Comparison of ENCODE assay signal across 8 cellular contexts in genomic region chr10:90787906-90788491, GRCh38.
DNase-seq lines count a peak whose midpoint lies in the region; ATAC-seq and TF ChIP-seq lines count a peak whose summit lies in the region.

No MANE protein-coding gene starts in this region.

- ATAC-seq in activated CD8-positive, alpha-beta T cell treated with anti-CD3 and anti-CD28 coated beads, Interleukin-2, amount 10 ng/mL, durations not matched to agents 7 days and 5 days, result no peak
- ATAC-seq in GM19397 (IDR thresholded peaks at IDR 0.05; ENCODE audit: unreplicated experiment), result no peak
- no peak for ATAC-seq in GM18873 (IDR thresholded peaks at IDR 0.05; ENCODE audit: low FRiP score, unreplicated experiment)

- no peaks in the 10 kb centered on the region for H3K79me2 ChIP-seq in hepatocyte

- H3K9me3 Mint-ChIP-seq in activated CD8-positive, alpha-beta T cell treated with anti-CD3 and anti-CD28 coated beads, Interleukin-2, amount 10 ng/mL, durations not matched to agents 7 days and 5 days (ENCODE audit: insufficient read depth), result no peaks in the 10 kb centered on the region

- no peaks in the 10 kb centered on the region for H4K20me1 ChIP-seq in hepatocyte (ENCODE audit: insufficient read depth, poor library complexity, severe bottlenecking)

- H3K4me1 Mint-ChIP-seq in activated CD8-positive, alpha-beta T cell treated with anti-CD3 and anti-CD28 coated beads, Interleukin-2, amount 10 ng/mL, durations not matched to agents 7 days and 5 days (ENCODE audit: low read depth), result peaks cover 8% of the 10 kb centered on the region

- peak; percentile 3 for DNase-seq in stimulated activated CD4-positive, alpha-beta T cell treated with anti-CD3 and anti-CD28 coated beads, Interleukin-12 subunit alpha, Interleukin-12 subunit beta, amount 100 ng/mL, for 4 hours
- no peak for DNase-seq in stimulated activated CD4-positive, alpha-beta T cell treated with anti-CD3 and anti-CD28 coated beads, Interleukin-1b, Interleukin-23, amount 100 ng/mL, for 48 hours
- DNase-seq in NCI-H1105 treated with DMSO at 0.1 percent for 48 hours (lab: John Stamatoyannopoulos, UW), result peak; percentile 57
- peak; percentile 22 for DNase-seq in activated CD8-positive, alpha-beta T cell treated with anti-CD3 and anti-CD28 coated beads, Interleukin-2, amount 10 ng/mL, durations not matched to agents 7 days and 5 days
- DNase-seq in hepatocyte (ENCODE audit: low spot score), result peak; percentile 48
- peak; percentile 32 for DNase-seq in stimulated activated CD8-positive, alpha-beta memory T cell treated with anti-CD3 and anti-CD28 coated beads, Interleukin-4, amount 100 ng/mL, for 48 hours

- CTCF ChIA-PET in activated CD8-positive, alpha-beta T cell treated with anti-CD3 and anti-CD28 coated beads, Interleukin-2, amount 10 ng/mL, durations not matched to agents 7 days and 5 days (lab: Charles Lee), result interaction anchor here (0.7 to 1.9 kb wide), 9 partner anchors 9 to 75 kb away, joined by 3 to 6 read pairs (median 3); no protein-coding TSS in a partner anchor

- H3K36me3 ChIP-seq in hepatocyte (replicated peaks; ENCODE audit: insufficient read depth, low read depth), result no peaks in the 10 kb centered on the region

- H3K4me1 ChIP-seq in hepatocyte (ENCODE audit: insufficient read depth), result no peaks in the 10 kb centered on the region

- no peak overlapping the region for H3K27ac Mint-ChIP-seq in activated CD8-positive, alpha-beta T cell treated with anti-CD3 and anti-CD28 coated beads, Interleukin-2, amount 10 ng/mL, durations not matched to agents 7 days and 5 days

- H3K27me3 ChIP-seq in hepatocyte, result peaks cover 3% of the 10 kb centered on the region

- no peak overlapping the region for H3K4me3 Mint-ChIP-seq in activated CD8-positive, alpha-beta T cell treated with anti-CD3 and anti-CD28 coated beads, Interleukin-2, amount 10 ng/mL, durations not matched to agents 7 days and 5 days

- H2AFZ ChIP-seq in hepatocyte, result no peak overlapping the region

- peaks cover 4% of the 10 kb centered on the region for H3K27me3 Mint-ChIP-seq in activated CD8-positive, alpha-beta T cell treated with anti-CD3 and anti-CD28 coated beads, Interleukin-2, amount 10 ng/mL, durations not matched to agents 7 days and 5 days (ENCODE audit: low read depth)

- no peaks in the 10 kb centered on the region for H3K9me2 ChIP-seq in hepatocyte (replicated peaks; ENCODE audit: insufficient read depth)

- no peaks in the 10 kb centered on the region for H3K36me3 Mint-ChIP-seq in activated CD8-positive, alpha-beta T cell treated with anti-CD3 and anti-CD28 coated beads, Interleukin-2, amount 10 ng/mL, durations not matched to agents 7 days and 5 days (ENCODE audit: low read depth)

- H3K4me3 ChIP-seq in hepatocyte, result no peak overlapping the region

- peak; percentile 75 for TF ChIP-seq CTCF in hepatocyte (IDR thresholded peaks at IDR 0.05; ENCODE audit: poor library complexity)

- H3K9me3 ChIP-seq in hepatocyte (ENCODE audit: low read depth), result no peaks in the 10 kb centered on the region

- POLR2A ChIA-PET in activated CD8-positive, alpha-beta T cell treated with anti-CD3 and anti-CD28 coated beads, Interleukin-2, amount 10 ng/mL, durations not matched to agents 7 days and 5 days (lab: Charles Lee), result no interaction called here

- WGBS in hepatocyte (ENCODE audit: low lambda C conversion rate, missing lambda C conversion rate), result 66% methylated on average over 7 of the region's 7 CpGs

- H3K27ac ChIP-seq in hepatocyte, result no peak overlapping the region

- H3K4me2 ChIP-seq in hepatocyte, result no peak overlapping the region
